Comparison of ENCODE assay signal across 2 cellular contexts in genomic region chrX:134821901-134822300, GRCh38.
TF ChIP-seq lines count a peak whose summit lies in the region.

No MANE protein-coding gene starts in this region.

TF ChIP-seq in HEK293, 187 proteins besides CTCF, POLR2A, EP300 and RAD21:
- TF ChIP-seq ZFP3 (tag by site-specific recombination; IDR thresholded peaks at IDR 0.05; ENCODE audit: low read depth) (no peak), ZNF280D (tag by site-specific recombination; IDR thresholded peaks at IDR 0.05) (no peak), WT1 (tag by site-specific recombination; IDR thresholded peaks at IDR 0.05) (peak; percentile 57), ZNF629 (tag by site-specific recombination; IDR thresholded peaks at IDR 0.05) (0 out of 2 replicates have a peak, but pooled peaks have one; percentile 14)
- TF ChIP-seq, protein P1, sequence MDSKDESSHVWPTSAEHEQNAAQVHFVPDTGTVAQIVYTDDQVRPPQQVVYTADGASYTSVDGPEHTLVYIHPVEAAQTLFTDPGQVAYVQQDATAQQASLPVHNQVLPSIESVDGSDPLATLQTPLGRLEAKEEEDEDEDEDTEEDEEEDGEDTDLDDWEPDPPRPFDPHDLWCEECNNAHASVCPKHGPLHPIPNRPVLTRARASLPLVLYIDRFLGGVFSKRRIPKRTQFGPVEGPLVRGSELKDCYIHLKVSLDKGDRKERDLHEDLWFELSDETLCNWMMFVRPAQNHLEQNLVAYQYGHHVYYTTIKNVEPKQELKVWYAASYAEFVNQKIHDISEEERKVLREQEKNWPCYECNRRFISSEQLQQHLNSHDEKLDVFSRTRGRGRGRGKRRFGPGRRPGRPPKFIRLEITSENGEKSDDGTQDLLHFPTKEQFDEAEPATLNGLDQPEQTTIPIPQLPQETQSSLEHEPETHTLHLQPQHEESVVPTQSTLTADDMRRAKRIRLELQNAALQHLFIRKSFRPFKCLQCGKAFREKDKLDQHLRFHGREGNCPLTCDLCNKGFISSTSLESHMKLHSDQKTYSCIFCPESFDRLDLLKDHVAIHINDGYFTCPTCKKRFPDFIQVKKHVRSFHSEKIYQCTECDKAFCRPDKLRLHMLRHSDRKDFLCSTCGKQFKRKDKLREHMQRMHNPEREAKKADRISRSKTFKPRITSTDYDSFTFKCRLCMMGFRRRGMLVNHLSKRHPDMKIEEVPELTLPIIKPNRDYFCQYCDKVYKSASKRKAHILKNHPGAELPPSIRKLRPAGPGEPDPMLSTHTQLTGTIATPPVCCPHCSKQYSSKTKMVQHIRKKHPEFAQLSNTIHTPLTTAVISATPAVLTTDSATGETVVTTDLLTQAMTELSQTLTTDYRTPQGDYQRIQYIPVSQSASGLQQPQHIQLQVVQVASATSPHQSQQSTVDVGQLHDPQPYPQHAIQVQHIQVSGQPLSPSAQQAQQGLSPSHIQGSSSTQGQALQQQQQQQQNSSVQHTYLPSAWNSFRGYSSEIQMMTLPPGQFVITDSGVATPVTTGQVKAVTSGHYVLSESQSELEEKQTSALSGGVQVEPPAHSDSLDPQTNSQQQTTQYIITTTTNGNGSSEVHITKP (tag by site-specific recombination; IDR thresholded peaks at IDR 0.05), result peak; percentile 35; the same call in 1 of the 2 replicates

TF ChIP-seq in HepG2, 621 proteins besides CTCF, POLR2A, EP300 and RAD21 (continued from another document):
- no peak for TF ChIP-seq ZNF24 (IDR thresholded peaks at IDR 0.05)
- no peak for TF ChIP-seq ZNF180 (CRISPR knock-in tag; IDR thresholded peaks at IDR 0.05; ENCODE audit: borderline replicate concordance, low read depth)
- TF ChIP-seq, protein P2, sequence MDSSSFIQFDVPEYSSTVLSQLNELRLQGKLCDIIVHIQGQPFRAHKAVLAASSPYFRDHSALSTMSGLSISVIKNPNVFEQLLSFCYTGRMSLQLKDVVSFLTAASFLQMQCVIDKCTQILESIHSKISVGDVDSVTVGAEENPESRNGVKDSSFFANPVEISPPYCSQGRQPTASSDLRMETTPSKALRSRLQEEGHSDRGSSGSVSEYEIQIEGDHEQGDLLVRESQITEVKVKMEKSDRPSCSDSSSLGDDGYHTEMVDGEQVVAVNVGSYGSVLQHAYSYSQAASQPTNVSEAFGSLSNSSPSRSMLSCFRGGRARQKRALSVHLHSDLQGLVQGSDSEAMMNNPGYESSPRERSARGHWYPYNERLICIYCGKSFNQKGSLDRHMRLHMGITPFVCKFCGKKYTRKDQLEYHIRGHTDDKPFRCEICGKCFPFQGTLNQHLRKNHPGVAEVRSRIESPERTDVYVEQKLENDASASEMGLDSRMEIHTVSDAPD (CRISPR knock-in tag; IDR thresholded peaks at IDR 0.05), result no peak
- TF ChIP-seq EHMT2 (IDR thresholded peaks at IDR 0.05; ENCODE audit: borderline replicate concordance, low read depth, low read length), result no peak
- no peak for TF ChIP-seq STAG1 (CRISPR knock-in tag; IDR thresholded peaks at IDR 0.05)
- TF ChIP-seq HNF4A (CRISPR knock-in tag; IDR thresholded peaks at IDR 0.05), result no peak
- TF ChIP-seq PHF21A (CRISPR knock-in tag; IDR thresholded peaks at IDR 0.05), result no peak
- TF ChIP-seq DMAP1 (CRISPR knock-in tag; IDR thresholded peaks at IDR 0.05), result no peak
